ENCODE assay signal across 16 cellular contexts in the genomic region with DNA sequence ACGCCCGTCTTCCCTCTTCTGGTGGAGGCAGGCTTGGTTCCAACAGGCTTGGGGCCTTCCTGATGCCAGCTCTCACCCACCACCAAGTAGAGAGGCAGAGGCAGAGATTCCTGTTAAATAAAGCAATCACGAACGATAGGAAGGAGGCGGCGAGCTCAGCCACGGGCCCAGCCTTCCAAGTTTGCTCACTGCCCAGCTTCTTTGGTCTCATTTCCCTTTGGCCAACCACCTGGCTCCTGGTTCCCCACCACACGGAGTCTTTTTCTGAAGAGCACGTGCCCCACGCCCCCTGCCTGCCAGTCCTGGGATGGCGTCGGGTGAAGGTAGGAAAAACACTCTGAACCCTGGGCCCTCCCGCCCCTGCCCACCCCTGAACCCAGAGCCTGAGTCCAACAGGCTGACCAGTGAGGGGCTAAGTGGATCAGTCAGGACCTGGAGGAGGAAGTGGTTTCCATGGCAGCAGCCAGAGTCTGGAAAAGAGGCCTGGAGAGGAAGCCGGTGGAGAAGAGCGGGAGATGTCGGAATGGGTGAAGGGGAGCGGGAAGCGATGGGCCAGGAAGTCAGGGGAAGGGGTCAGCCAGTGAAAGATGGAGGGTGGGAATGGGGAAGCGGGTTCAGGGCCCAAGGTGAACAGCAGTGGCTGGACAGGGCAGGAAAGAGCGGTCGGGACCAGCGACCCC.
DNase-seq lines count a peak whose midpoint lies in the region; TF ChIP-seq lines count a peak whose summit lies in the region.
"Had no signal": no experiment of that assay in that cellular context is flagged by ENCODE, and none has a peak within 500 bp of the region (broad histone marks: within the 10 kb centered on the region; RNA-seq: fewer than 3 reads in every experiment).

No MANE protein-coding gene starts in this region.

- no peaks in the 10 kb centered on the region for H3K9me3 Mint-ChIP-seq in neural crest cell

- WGBS in esophagus squamous epithelium, 2 donors: 64 to 71% methylated on average over 19 of the region's 22 CpGs

- H3K79me2 ChIP-seq in SU-DHL-6 (ENCODE audit: insufficient read depth, low read length): no peaks in the 10 kb centered on the region

- no peak overlapping the region for H2AFZ ChIP-seq in SU-DHL-6 (ENCODE audit: low read depth, low read length, severe bottlenecking)

- H3K4me3 ChIP-seq in H7 (ENCODE audit: insufficient read depth, low read depth, low read length): no peak overlapping the region
- no peak overlapping the region for H3K4me3 ChIP-seq in SU-DHL-6 (ENCODE audit: insufficient read depth, low read length, poor library complexity, severe bottlenecking)
- no peak overlapping the region for H3K4me3 ChIP-seq in esophagus squamous epithelium
- H3K4me3 ChIP-seq: prostate gland had no signal

- H3K4me1 Mint-ChIP-seq in neural crest cell: no peaks in the 10 kb centered on the region
- H3K4me1 Mint-ChIP-seq: B cell; central memory CD8-positive, alpha-beta T cell had no signal

- H3K4me3 Mint-ChIP-seq in neural crest cell: no peak overlapping the region
- H3K4me3 Mint-ChIP-seq: B cell; central memory CD8-positive, alpha-beta T cell had no signal

- H3K9me2 ChIP-seq in SU-DHL-6 (replicated peaks; ENCODE audit: insufficient read depth, low read length): no peaks in the 10 kb centered on the region

- no peaks in the 10 kb centered on the region for H3K36me3 ChIP-seq in H7 (replicated peaks; ENCODE audit: control insufficient read depth, insufficient read depth, low read length)
- H3K36me3 ChIP-seq in SU-DHL-6 (ENCODE audit: low read length): no peaks in the 10 kb centered on the region
- no peaks in the 10 kb centered on the region for H3K36me3 ChIP-seq in esophagus squamous epithelium
- H3K36me3 ChIP-seq: prostate gland had no signal

- H3K27me3 Mint-ChIP-seq in neural crest cell (ENCODE audit: low read depth): peaks cover 12% of the 10 kb centered on the region

- peak; percentile 20 for TF ChIP-seq CTCF in SU-DHL-6 (IDR thresholded peaks at IDR 0.05; ENCODE audit: insufficient read depth, low read length, poor library complexity, severe bottlenecking)
- TF ChIP-seq CTCF in neural crest cell (conservative IDR thresholded peaks at IDR 0.05): peak; percentile 54
- peak in 1 of 6 experiments; percentile 5 for TF ChIP-seq CTCF in esophagus squamous epithelium (IDR thresholded peaks at IDR 0.05)

- no peak overlapping the region for H3K27ac ChIP-seq in SU-DHL-6 (ENCODE audit: low read depth, low read length)
- no peak overlapping the region for H3K27ac ChIP-seq in esophagus squamous epithelium
- H3K27ac ChIP-seq: epithelial cell of prostate, prostate gland had no signal

- intact Hi-C loops in esophagus squamous epithelium (cut with DNase I): no loop called here

- H3K36me3 Mint-ChIP-seq in neural crest cell (ENCODE audit: low read depth): no peaks in the 10 kb centered on the region

- H3K27me3 ChIP-seq in H7 (ENCODE audit: control insufficient read depth, insufficient read depth, low read length) (peaks cover 3% of the 10 kb centered on the region), SU-DHL-6 (ENCODE audit: low read length) (no peaks in the 10 kb centered on the region), esophagus squamous epithelium (peaks cover 0 to 32% (median 0%) of the 10 kb centered on the region in 4 donors)

- TF ChIP-seq POLR2A in esophagus squamous epithelium (IDR thresholded peaks at IDR 0.05): no peak

- H3F3A ChIP-seq in SU-DHL-6 (ENCODE audit: insufficient read depth): no peaks in the 10 kb centered on the region

- H3K9me3 ChIP-seq in SU-DHL-6 (ENCODE audit: insufficient read depth, low read length) (no peaks in the 10 kb centered on the region), esophagus squamous epithelium (peaks cover 0 to 6% (median 5%) of the 10 kb centered on the region in 3 donors)
- H3K9me3 ChIP-seq: prostate gland had no signal

- H3K4me2 ChIP-seq in SU-DHL-6 (ENCODE audit: low read depth, low read length, poor library complexity, severe bottlenecking): no peak overlapping the region

- H3K27ac Mint-ChIP-seq in neural crest cell (ENCODE audit: unreplicated experiment): no peak overlapping the region
- H3K27ac Mint-ChIP-seq: B cell had no signal

- peak; percentile 15 for DNase-seq in activated CD4-positive, alpha-beta T cell treated with anti-CD3 and anti-CD28 coated beads for 48 hours
- no peak for DNase-seq in activated CD4-positive, alpha-beta T cell treated with anti-CD3 and anti-CD28 coated beads, Interleukin-2, amount 50 U/mL, for 4 hours
- DNase-seq in H7: peak; percentile 87
- no peak for DNase-seq in neural crest cell (ENCODE audit: low read depth, low spot score)
- no peak for DNase-seq in NCI-H1105 (lab: John Stamatoyannopoulos, UW)
- no peak for DNase-seq in esophagus squamous epithelium (lab: John Stamatoyannopoulos, UW)
- no peak for DNase-seq in SW 1271 (lab: John Stamatoyannopoulos, UW)
- DNase-seq: activated naive CD4-positive, alpha-beta T cell treated with Interleukin-2 at 50 U/mL for 16 hours; GF-D8; stimulated activated CD4-positive, alpha-beta T cell treated with anti-CD3 and anti-CD28 coated beads, Interleukin-4, amount 100 ng/mL, for 24 hours; stimulated activated naive CD4-positive, alpha-beta T cell had no signal

- no peak overlapping the region for H3K9ac ChIP-seq in SU-DHL-6 (ENCODE audit: low read length)

- H4K20me1 ChIP-seq in SU-DHL-6 (ENCODE audit: low read depth, low read length): no peaks in the 10 kb centered on the region

- H3K4me1 ChIP-seq in esophagus squamous epithelium: peaks cover 0 to 9% (median 0%) of the 10 kb centered on the region in 3 donors

Comparison
In these comparisons a context has a peak if more than half of its experiments do, and no peak if none do; other contexts are left out.
1. DNase-seq: peak in activated CD4-positive, alpha-beta T cell treated with anti-CD3 and anti-CD28 coated beads for 48 hours (single experiment) and H7 (single experiment); none in activated CD4-positive, alpha-beta T cell treated with anti-CD3 and anti-CD28 coated beads, Interleukin-2, amount 50 U/mL, for 4 hours (0 of 2), neural crest cell (single experiment), NCI-H1105 (single experiment), esophagus squamous epithelium (single experiment) and SW 1271 (0 of 2).